ENCODE assay signal across 8 cellular contexts in the genomic region with DNA sequence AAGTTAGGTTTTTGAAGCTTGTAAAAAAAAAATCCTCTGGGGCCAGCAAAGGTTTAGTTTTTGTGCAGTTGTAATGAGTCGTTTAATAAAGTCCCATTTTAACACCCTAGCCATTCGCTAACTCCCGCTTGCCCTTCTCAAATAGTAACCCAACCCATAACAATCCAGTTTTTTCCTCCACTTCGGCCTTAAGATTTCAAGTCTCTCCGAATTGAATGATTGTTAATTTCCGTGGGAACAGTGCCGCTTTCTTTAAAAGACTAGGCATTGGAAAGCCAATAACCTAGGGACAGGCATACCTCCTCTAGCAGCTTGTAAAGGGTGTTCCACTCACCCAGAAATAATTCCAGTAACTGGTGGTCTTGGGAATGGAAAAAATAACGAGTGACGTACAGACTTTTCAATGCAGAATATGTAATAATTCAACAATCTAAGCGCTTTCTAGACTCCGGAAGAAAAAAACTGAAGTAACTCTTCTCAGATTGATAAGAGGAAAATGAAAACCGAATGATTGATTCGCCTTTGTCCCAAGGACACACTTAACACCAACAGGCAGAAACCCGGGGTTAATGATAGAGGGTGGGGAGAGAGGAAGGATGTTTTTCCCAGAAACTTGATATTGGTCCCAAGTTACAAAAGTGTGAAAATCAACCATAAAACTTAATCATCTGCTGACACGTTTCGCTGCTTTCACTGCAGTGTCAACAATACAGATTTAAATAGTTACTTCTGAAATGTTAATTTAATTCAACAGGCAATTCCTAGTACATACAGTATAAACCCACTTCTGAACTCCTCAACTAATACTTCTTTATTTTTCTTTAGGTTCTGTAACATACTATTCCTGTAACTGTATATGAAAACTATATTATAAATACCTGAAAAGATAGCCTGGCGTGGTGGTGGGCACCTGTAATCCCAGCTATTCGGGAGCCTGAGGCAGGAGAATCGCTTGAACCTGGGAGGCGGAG. TPM values are rescaled to one million over a fixed set of nuclear protein-coding genes. Genes with fewer than 3 reads are reported as not detected.
DNase-seq lines count a peak whose midpoint lies in the region; ATAC-seq and TF ChIP-seq lines count a peak whose summit lies in the region.

No MANE protein-coding gene starts in this region.

- H3K27ac ChIP-seq in OCI-LY3 (ENCODE audit: low read length), result peak overlapping the region; percentile 2; the same call in 1 of the 2 replicates

- peaks cover 14% of the 10 kb centered on the region for H3K36me3 ChIP-seq in OCI-LY3 (replicated peaks; ENCODE audit: low read depth, low read length)

- peak overlapping the region; percentile 94 for H3K4me2 ChIP-seq in OCI-LY3 (ENCODE audit: low read length)

- TF ChIP-seq CTCF in OCI-LY3 (IDR thresholded peaks at IDR 0.05; ENCODE audit: low read depth, low read length) (no peak), epithelial cell of proximal tubule (conservative IDR thresholded peaks at IDR 0.05; ENCODE audit: low read depth, low read length) (no peak)

- H3K4me3 ChIP-seq in OCI-LY3 (ENCODE audit: low read length) (peak overlapping the region; percentile 94), epithelial cell of proximal tubule (ENCODE audit: low read depth, low read length) (peak overlapping the region; percentile 96)

- H3K4me1 ChIP-seq in OCI-LY3 (ENCODE audit: low read length), result peaks cover 17% of the 10 kb centered on the region

- peak overlapping the region; percentile 65 for H3K9ac ChIP-seq in OCI-LY3 (ENCODE audit: low read length)

- peaks cover under 1% of the 10 kb centered on the region for H3K27me3 ChIP-seq in OCI-LY3 (ENCODE audit: low read depth, low read length)

- peak; percentile 49 for DNase-seq in G401 (ENCODE audit: low spot score)
- DNase-seq in epithelial cell of proximal tubule (ENCODE audit: low read depth), result no peak
- DNase-seq in pons (ENCODE audit: low spot score), result peak; percentile 42
- no peak for DNase-seq in NOMO-1 (lab: John Stamatoyannopoulos, UW; ENCODE audit: unreplicated experiment in 2 of 2)
- DNase-seq in activated effector memory CD4-positive, alpha-beta T cell treated with anti-CD3 and anti-CD28 coated beads, Interleukin-2, amount 50 U/mL, for 16 hours, result no peak

- ATAC-seq in HG02885 (IDR thresholded peaks at IDR 0.05; ENCODE audit: poor library complexity, unreplicated experiment) (no peak), GM19397 (IDR thresholded peaks at IDR 0.05; ENCODE audit: unreplicated experiment) (no peak)

- H2AFZ ChIP-seq in OCI-LY3 (ENCODE audit: low read depth, low read length), result peak overlapping the region; percentile 62

- H3K79me2 ChIP-seq in OCI-LY3 (ENCODE audit: low read length), result peaks cover 46% of the 10 kb centered on the region

- H3K9me3 ChIP-seq in OCI-LY3 (ENCODE audit: insufficient read depth, low read length), result no peaks in the 10 kb centered on the region

- peaks cover 16% of the 10 kb centered on the region for H4K20me1 ChIP-seq in OCI-LY3 (ENCODE audit: insufficient read depth, low read length)

- in situ Hi-C loops in G401 (cut with HindIII; ENCODE audit: low sequenced_read_pairs), result no loop called here

RNA-seq across cellular contexts. Expression of gene SINHCAF, which starts 1.0 kb away (rescaled TPM):
- total RNA-seq in G401 (2014; rRNA removed; shearing (Covaris generic)), result 119 and 211 TPM in 2 replicates
- total RNA-seq in epithelial cell of proximal tubule, result 93.5 and 130 TPM in 2 replicates

Comparison
In these comparisons a context has a peak if more than half of its experiments do, and no peak if none do; other contexts are left out.
1. DNase-seq: peak in G401 (single experiment) and pons (single experiment); none in epithelial cell of proximal tubule (single experiment), NOMO-1 (0 of 2) and activated effector memory CD4-positive, alpha-beta T cell treated with anti-CD3 and anti-CD28 coated beads, Interleukin-2, amount 50 U/mL, for 16 hours (single experiment).